Comparison of ENCODE assay signal across 26 cellular contexts in genomic region chr6:8268606-8269005, GRCh38.
"Had no signal": no experiment of that assay in that cellular context is flagged by ENCODE, and none has a peak within 500 bp of the region (broad histone marks: within the 10 kb centered on the region; RNA-seq: fewer than 3 reads in every experiment).

No MANE protein-coding gene starts in this region.

- H3K4me1 ChIP-seq: adrenal gland, SJSA1 had no signal

- H3K4me3 ChIP-seq: adrenal gland, SJSA1 had no signal

- H3K4me3 Mint-ChIP-seq: activated CD8-positive, alpha-beta T cell treated with anti-CD3 and anti-CD28 coated beads for 36 hours; activated naive CD8-positive, alpha-beta T cell treated with anti-CD3 and anti-CD28 coated beads, Interleukin-2, amount 10 ng/mL, durations not matched to agents 7 days and 5 days; activated T-cell treated with anti-CD3 and anti-CD28 coated beads, Interleukin-2, amount 50 U/mL, for 72 hours; central memory CD8-positive, alpha-beta T cell; T-helper 1 cell treated with Interleukin-12 subunit alpha and Interleukin-12 subunit beta and Interleukin-4 antibody, amounts not matched to agents 30 μg/mL and 1 μg/mL, for 36 hours had no signal

- H3K36me3 Mint-ChIP-seq: activated naive CD8-positive, alpha-beta T cell treated with anti-CD3 and anti-CD28 coated beads, Interleukin-2, amount 10 ng/mL, durations not matched to agents 7 days and 5 days had no signal

- DNase-seq: activated CD4-positive, alpha-beta T cell treated with anti-CD3 and anti-CD28 coated beads for 4 hours; activated CD8-positive, alpha-beta memory T cell treated with anti-CD3 and anti-CD28 coated beads, Interleukin-2, amount 50 U/mL, for 4 hours; activated CD8-positive, alpha-beta T cell treated with anti-CD3 and anti-CD28 coated beads for 36 hours; activated gamma-delta T cell treated with Interleukin-2 at 50 U/mL for 16 hours; activated naive CD4-positive, alpha-beta T cell treated with anti-CD3 and anti-CD28 coated beads, Interleukin-2, amount 50 U/mL, for 16 hours; activated naive CD8-positive, alpha-beta T cell treated with anti-CD3 and anti-CD28 coated beads, Interleukin-2, amount 10 ng/mL, durations not matched to agents 7 days and 5 days; activated T-cell treated with anti-CD3 and anti-CD28 coated beads, Interleukin-2, amount 50 U/mL, for 72 hours; adrenal gland; anterior cingulate cortex; MM.1S; NCI-H1048; NCI-H146; NCI-H1930; NCI-H2171; NCI-H2227 treated with DMSO at 0.1 percent for 48 hours; NCI-H774; NK-92 treated with Interleukin-12 subunit alpha and Interleukin-12 subunit beta, amount 100 ng/mL, for 24 hours; PC-3; SHP77 had no signal

- H3K9me3 ChIP-seq: adrenal gland, SJSA1 had no signal

- FAIRE-seq: RCC 7860 had no signal

- ATAC-seq: activated CD4-positive, CD25-positive, alpha-beta regulatory T cell treated with anti-CD3 and anti-CD28 coated beads, Interleukin-2, amount 50 U/mL, for 24 hours; activated CD8-positive, alpha-beta T cell treated with anti-CD3 and anti-CD28 coated beads for 36 hours; activated T-cell treated with anti-CD3 and anti-CD28 coated beads, Interleukin-2, amount 50 U/mL, for 72 hours; PC-3; SK-N-SH treated with all-trans-retinoic acid at 6 μM for 48 hours had no signal

- H3K4me1 Mint-ChIP-seq: activated naive CD8-positive, alpha-beta T cell treated with anti-CD3 and anti-CD28 coated beads, Interleukin-2, amount 10 ng/mL, durations not matched to agents 7 days and 5 days; central memory CD8-positive, alpha-beta T cell had no signal

- H3K9me3 Mint-ChIP-seq: activated naive CD8-positive, alpha-beta T cell treated with anti-CD3 and anti-CD28 coated beads, Interleukin-2, amount 10 ng/mL, durations not matched to agents 7 days and 5 days; activated T-helper 2 cell treated with anti-CD3 and anti-CD28 coated beads, Interferon-gamma antibody, Interleukin-2, Interleukin-4, amounts not matched to agents 10 μg/mL and 5 μg/mL and 100 μg/mL, durations not matched to agents 14 hours and 24 hours and 36 hours had no signal

- H3K36me3 ChIP-seq: adrenal gland, SJSA1 had no signal

- H3K27me3 Mint-ChIP-seq: activated naive CD8-positive, alpha-beta T cell treated with anti-CD3 and anti-CD28 coated beads, Interleukin-2, amount 10 ng/mL, durations not matched to agents 7 days and 5 days had no signal

- H3K27ac Mint-ChIP-seq: activated CD8-positive, alpha-beta T cell treated with anti-CD3 and anti-CD28 coated beads for 36 hours; activated naive CD8-positive, alpha-beta T cell treated with anti-CD3 and anti-CD28 coated beads, Interleukin-2, amount 10 ng/mL, durations not matched to agents 7 days and 5 days; activated T-cell treated with anti-CD3 and anti-CD28 coated beads, Interleukin-2, amount 50 U/mL, for 72 hours; activated T-helper 2 cell treated with anti-CD3 and anti-CD28 coated beads, Interferon-gamma antibody, Interleukin-2, Interleukin-4, amounts not matched to agents 10 μg/mL and 5 μg/mL and 100 μg/mL, durations not matched to agents 14 hours and 24 hours and 36 hours; T-helper 1 cell treated with Interleukin-12 subunit alpha and Interleukin-12 subunit beta and Interleukin-4 antibody, amounts not matched to agents 30 μg/mL and 1 μg/mL, for 36 hours had no signal

- H3K27ac ChIP-seq: adrenal gland, SJSA1 had no signal

- H3K27me3 ChIP-seq: adrenal gland, SJSA1 had no signal
